23 cellular contexts compared by ENCODE assay signal in the genomic region with DNA sequence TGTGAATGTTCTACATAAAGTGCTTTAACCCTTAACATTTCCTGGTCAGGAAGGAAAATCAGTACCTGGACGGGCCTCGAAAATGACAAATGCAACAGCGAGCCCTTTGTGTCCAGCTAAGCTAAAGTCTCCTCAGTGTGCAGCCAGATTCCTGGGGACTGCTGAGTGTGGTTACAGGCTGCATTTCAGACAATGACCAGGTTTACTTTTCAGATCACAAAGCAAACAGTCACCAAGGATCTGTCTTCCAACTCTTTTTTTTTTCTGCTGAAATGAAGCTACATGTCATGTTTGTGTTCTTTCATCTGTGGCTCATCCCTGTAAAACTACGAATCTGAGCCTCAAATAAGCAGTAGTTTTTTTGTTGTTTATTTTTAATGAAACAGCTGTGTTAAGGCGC. TPM values are rescaled to one million over a fixed set of nuclear protein-coding genes. Genes with fewer than 3 reads are reported as not detected.
"Had no signal": no experiment of that assay in that cellular context is flagged by ENCODE, and none has a peak within 500 bp of the region (broad histone marks: within the 10 kb centered on the region; RNA-seq: fewer than 3 reads in every experiment).

No MANE protein-coding gene starts in this region.

- H3K27me3 ChIP-seq: body of pancreas, dorsolateral prefrontal cortex, foreskin keratinocyte, right atrium auricular region, tibial nerve, vagina had no signal

- H3K27ac Mint-ChIP-seq: activated CD4-positive, alpha-beta memory T cell treated with anti-CD3 and anti-CD28 coated beads for 36 hours; activated CD4-positive, alpha-beta T cell treated with anti-CD3 and anti-CD28 coated beads for 36 hours; activated CD8-positive, alpha-beta memory T cell treated with anti-CD3 and anti-CD28 coated beads, Interleukin-2, amount 10 ng/mL, durations not matched to agents 7 days and 5 days; mesothelial cell of epicardium had no signal

- H3K9me3 ChIP-seq: body of pancreas, right atrium auricular region, tibial nerve, vagina had no signal

- H3K9me3 Mint-ChIP-seq: activated CD4-positive, alpha-beta memory T cell treated with anti-CD3 and anti-CD28 coated beads for 36 hours; mesothelial cell of epicardium had no signal

- H3K4me3 ChIP-seq: body of pancreas, dorsolateral prefrontal cortex, lung, right atrium auricular region, tibial nerve, vagina had no signal

- H3K4me3 Mint-ChIP-seq: activated CD4-positive, alpha-beta memory T cell treated with anti-CD3 and anti-CD28 coated beads for 36 hours; activated CD4-positive, alpha-beta T cell treated with anti-CD3 and anti-CD28 coated beads for 36 hours; activated CD8-positive, alpha-beta memory T cell treated with anti-CD3 and anti-CD28 coated beads, Interleukin-2, amount 10 ng/mL, durations not matched to agents 7 days and 5 days; mesothelial cell of epicardium had no signal

- H3K36me3 Mint-ChIP-seq: activated CD8-positive, alpha-beta memory T cell treated with anti-CD3 and anti-CD28 coated beads, Interleukin-2, amount 10 ng/mL, durations not matched to agents 7 days and 5 days had no signal

- H3K27ac ChIP-seq: body of pancreas, foreskin keratinocyte, right atrium auricular region, vagina had no signal

- H3K4me1 Mint-ChIP-seq: mesothelial cell of epicardium had no signal

- ATAC-seq: activated CD4-positive, alpha-beta T cell treated with anti-CD3 and anti-CD28 coated beads for 36 hours; activated CD8-positive, alpha-beta memory T cell treated with anti-CD3 and anti-CD28 coated beads, Interleukin-2, amount 10 ng/mL, durations not matched to agents 7 days and 5 days; body of pancreas; foreskin keratinocyte; left lobe of liver; stimulated activated naive CD8-positive, alpha-beta T cell treated with anti-CD3 and anti-CD28 coated beads, Interleukin-15, Interleukin-2, amounts not matched to agents 100 U/mL and 50 U/mL, for 24 hours had no signal

- DNase-seq: activated CD4-positive, alpha-beta memory T cell treated with anti-CD3 and anti-CD28 coated beads for 36 hours; activated CD4-positive, alpha-beta T cell treated with anti-CD3 and anti-CD28 coated beads for 36 hours; activated CD8-positive, alpha-beta memory T cell treated with anti-CD3 and anti-CD28 coated beads, Interleukin-2, amount 10 ng/mL, durations not matched to agents 7 days and 5 days; activated naive CD4-positive, alpha-beta T cell; body of pancreas; dorsolateral prefrontal cortex; foreskin keratinocyte; hypothalamus; islet precursor cell; occipital lobe; stimulated activated CD4-positive, alpha-beta T cell treated with anti-CD3 and anti-CD28 coated beads, Interleukin-2, amount 100 ng/mL, for 24 hours; stimulated activated naive CD8-positive, alpha-beta T cell treated with anti-CD3 and anti-CD28 coated beads, Interleukin-15, Interleukin-2, amounts not matched to agents 100 U/mL and 50 U/mL, for 24 hours; substantia nigra had no signal

- H3K27me3 Mint-ChIP-seq: activated CD4-positive, alpha-beta memory T cell treated with anti-CD3 and anti-CD28 coated beads for 36 hours; activated CD4-positive, alpha-beta T cell treated with anti-CD3 and anti-CD28 coated beads for 36 hours; activated CD8-positive, alpha-beta memory T cell treated with anti-CD3 and anti-CD28 coated beads, Interleukin-2, amount 10 ng/mL, durations not matched to agents 7 days and 5 days had no signal

- H3K4me1 ChIP-seq: body of pancreas, right atrium auricular region, vagina had no signal

RNA-seq across cellular contexts. Expression of a gene that starts 20.8 kb away (rescaled TPM):
- total RNA-seq: activated CD4-positive, alpha-beta memory T cell treated with anti-CD3 and anti-CD28 coated beads for 36 hours; activated CD4-positive, alpha-beta T cell treated with anti-CD3 and anti-CD28 coated beads for 36 hours; activated CD8-positive, alpha-beta memory T cell treated with anti-CD3 and anti-CD28 coated beads, Interleukin-2, amount 10 ng/mL, durations not matched to agents 7 days and 5 days; epithelial cell of proximal tubule; fibroblast of lung; foreskin keratinocyte; left lobe of liver; mesothelial cell of epicardium; occipital lobe; T-helper 2 cell treated with Interferon-gamma antibody and Interleukin-4, amounts not matched to agents 100 ng/mL and 5 ng/mL, for 36 hours; vagina had no signal
- polyA plus RNA-seq: fibroblast of lung, foreskin keratinocyte, neural cell had no signal
